In genomic region chr1:47911892-47912291, GRCh38 we compare ENCODE assay signal across 1 cellular context.
TF ChIP-seq lines count a peak whose summit lies in the region.

No MANE protein-coding gene starts in this region.

TF ChIP-seq in HEK293, 187 proteins besides CTCF, POLR2A, EP300 and RAD21 (continued from another document):
- TF ChIP-seq BCL11B (tag by site-specific recombination; IDR thresholded peaks at IDR 0.05; ENCODE audit: low read depth): no peak
- no peak for TF ChIP-seq ZNF585B (tag by site-specific recombination; IDR thresholded peaks at IDR 0.05)
- TF ChIP-seq ZNF518A (tag by site-specific recombination; conservative IDR thresholded peaks at IDR 0.05; ENCODE audit: low read depth): no peak
- peak; percentile 42 for TF ChIP-seq SCRT2 (tag by site-specific recombination; IDR thresholded peaks at IDR 0.05)
- no peak for TF ChIP-seq ZBTB26 (tag by site-specific recombination; optimal IDR thresholded peaks at IDR 0.05)
